8 cellular contexts compared by ENCODE assay signal in genomic region chr21:26965567-26966359, GRCh38. TPM values are rescaled to one million over a fixed set of nuclear protein-coding genes. Genes with fewer than 3 reads are reported as not detected.
DNase-seq lines count a peak whose midpoint lies in the region; TF ChIP-seq lines count a peak whose summit lies in the region.

No MANE protein-coding gene starts in this region.

- H3K9me3 Mint-ChIP-seq in neural crest cell (no peaks in the 10 kb centered on the region), immature natural killer cell (peaks cover 0 to under 1% (median 0%) of the 10 kb centered on the region in 6 donors)

- H3K27me3 ChIP-seq in BE2C: peaks cover 3% of the 10 kb centered on the region; the same call in 1 of the 2 replicates

- H3K4me1 Mint-ChIP-seq in neural crest cell: peaks cover 13% of the 10 kb centered on the region
- H3K4me1 Mint-ChIP-seq in immature natural killer cell: no peaks in the 10 kb centered on the region

- peak; percentile 71 for DNase-seq in BE2C
- DNase-seq in NCI-H69 (lab: John Stamatoyannopoulos, UW): peak; percentile 2
- DNase-seq in fibroblast of the aortic adventitia (ENCODE audit: low read depth): peak; percentile 46
- DNase-seq in neural crest cell (ENCODE audit: low read depth, low spot score): peak; percentile 50
- no peak for DNase-seq in Kasumi-1 (lab: John Stamatoyannopoulos, UW)
- no peak for DNase-seq in NCI-H1436 (lab: John Stamatoyannopoulos, UW)
- DNase-seq in immature natural killer cell: no peak
- DNase-seq in stimulated activated naive CD4-positive, alpha-beta T cell (lab: John Stamatoyannopoulos, UW): no peak

- H3K36me3 ChIP-seq in BE2C: no peaks in the 10 kb centered on the region

- H3K27me3 Mint-ChIP-seq in neural crest cell (ENCODE audit: low read depth) (peaks cover 78% of the 10 kb centered on the region), immature natural killer cell (ENCODE audit: low read depth in 3 of 3) (peaks cover 10 to 14% (median 12%) of the 10 kb centered on the region in 3 donors)

- H3K9me3 ChIP-seq in BE2C: no peaks in the 10 kb centered on the region; the same call in 1 of the 2 replicates

- H3K4me3 ChIP-seq in BE2C (ENCODE audit: low read depth, low read length): peak overlapping the region; percentile 88
- H3K4me3 ChIP-seq in fibroblast of the aortic adventitia (ENCODE audit: low read depth, low read length): peak overlapping the region; percentile 76

- H3K27ac Mint-ChIP-seq in neural crest cell (ENCODE audit: unreplicated experiment) (no peak overlapping the region), immature natural killer cell (no peak overlapping the region)

- H3K36me3 Mint-ChIP-seq in neural crest cell (ENCODE audit: low read depth) (no peaks in the 10 kb centered on the region), immature natural killer cell (no peaks in the 10 kb centered on the region)

- H3K4me1 ChIP-seq in BE2C: no peaks in the 10 kb centered on the region

- H3K4me3 Mint-ChIP-seq in neural crest cell: peak overlapping the region; percentile 91
- no peak overlapping the region for H3K4me3 Mint-ChIP-seq in immature natural killer cell

- TF ChIP-seq CTCF in BE2C (IDR thresholded peaks at IDR 0.05; ENCODE audit: low read depth, low read length) (peak; percentile 50), fibroblast of the aortic adventitia (IDR thresholded peaks at IDR 0.05; ENCODE audit: insufficient read depth, low read length) (peak; percentile 49), neural crest cell (conservative IDR thresholded peaks at IDR 0.05) (peak; percentile 52)

RNA-seq across cellular contexts. Expression of gene ADAMTS5, which starts 1.1 kb away (rescaled TPM):
- not detected for polyA plus RNA-seq in BE2C (2012; ENCODE audit: insufficient read depth, insufficient read length, low read depth)
- total RNA-seq in fibroblast of the aortic adventitia (ENCODE audit: low replicate concordance) (4.6 and 24.0 TPM in 2 replicates), neural crest cell (0.34 and 0.40 TPM in 2 replicates)
- polyA plus RNA-seq in immature natural killer cell: not detected

Comparison
In these comparisons a context has a peak if more than half of its experiments do, and no peak if none do; other contexts are left out.
1. DNase-seq: peak in BE2C (single experiment), NCI-H69 (single experiment), fibroblast of the aortic adventitia (single experiment) and neural crest cell (single experiment); none in Kasumi-1 (0 of 2), NCI-H1436 (single experiment), immature natural killer cell (0 of 3) and stimulated activated naive CD4-positive, alpha-beta T cell (0 of 6).
2. Peak in every context shown above with its lines, with median percentiles within 50 percentile points of each other: CTCF ChIP-seq.